1 cellular context compared by ENCODE assay signal in the genomic region with DNA sequence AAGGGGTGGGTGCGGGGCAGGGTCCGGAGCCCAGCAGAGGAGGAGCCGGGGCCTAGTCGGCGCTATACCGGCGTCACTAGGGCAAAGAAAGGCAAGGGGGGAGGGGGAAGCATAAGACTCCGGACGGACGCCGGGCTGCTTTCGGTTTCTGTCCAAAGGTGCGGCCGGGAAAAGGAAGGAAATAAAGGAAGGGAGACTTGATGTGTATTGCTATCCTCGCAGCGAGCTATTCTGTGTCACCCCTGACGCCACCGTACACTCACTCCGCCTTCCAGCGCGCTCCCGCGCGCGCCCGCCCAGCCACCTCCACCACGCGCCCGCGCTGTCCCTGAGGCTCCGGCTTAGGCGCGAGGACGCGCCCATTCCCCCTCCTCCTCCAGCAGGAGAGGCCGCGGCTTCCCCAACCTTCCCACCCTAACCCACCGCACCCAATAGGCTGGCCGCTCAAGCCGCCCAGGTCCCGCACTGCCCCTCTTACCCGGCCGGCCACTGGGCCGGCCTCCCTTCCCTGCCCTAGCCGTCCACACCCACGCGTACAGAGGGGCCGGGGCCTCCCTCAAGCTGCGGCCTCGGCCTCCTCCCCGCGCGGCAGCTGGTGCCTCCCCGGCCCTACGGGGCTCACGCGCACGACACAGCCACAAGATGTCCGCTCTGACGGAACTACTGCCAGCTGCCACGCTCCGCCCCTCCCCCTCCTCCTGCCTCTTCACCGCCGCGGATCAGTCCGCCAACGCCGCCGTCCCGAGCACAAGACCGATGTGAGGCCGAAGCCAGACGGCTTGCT.
TF ChIP-seq lines count a peak whose summit lies in the region.

A gene (minus strand): TSS at position 662 of the 784 bp plus-strand sequence. CDS start 1,043 bp downstream, outside the sequence.

TF ChIP-seq in GM12878, 131 proteins besides CTCF, POLR2A, EP300 and RAD21 (continued from another document):
- TF ChIP-seq, protein P1, sequence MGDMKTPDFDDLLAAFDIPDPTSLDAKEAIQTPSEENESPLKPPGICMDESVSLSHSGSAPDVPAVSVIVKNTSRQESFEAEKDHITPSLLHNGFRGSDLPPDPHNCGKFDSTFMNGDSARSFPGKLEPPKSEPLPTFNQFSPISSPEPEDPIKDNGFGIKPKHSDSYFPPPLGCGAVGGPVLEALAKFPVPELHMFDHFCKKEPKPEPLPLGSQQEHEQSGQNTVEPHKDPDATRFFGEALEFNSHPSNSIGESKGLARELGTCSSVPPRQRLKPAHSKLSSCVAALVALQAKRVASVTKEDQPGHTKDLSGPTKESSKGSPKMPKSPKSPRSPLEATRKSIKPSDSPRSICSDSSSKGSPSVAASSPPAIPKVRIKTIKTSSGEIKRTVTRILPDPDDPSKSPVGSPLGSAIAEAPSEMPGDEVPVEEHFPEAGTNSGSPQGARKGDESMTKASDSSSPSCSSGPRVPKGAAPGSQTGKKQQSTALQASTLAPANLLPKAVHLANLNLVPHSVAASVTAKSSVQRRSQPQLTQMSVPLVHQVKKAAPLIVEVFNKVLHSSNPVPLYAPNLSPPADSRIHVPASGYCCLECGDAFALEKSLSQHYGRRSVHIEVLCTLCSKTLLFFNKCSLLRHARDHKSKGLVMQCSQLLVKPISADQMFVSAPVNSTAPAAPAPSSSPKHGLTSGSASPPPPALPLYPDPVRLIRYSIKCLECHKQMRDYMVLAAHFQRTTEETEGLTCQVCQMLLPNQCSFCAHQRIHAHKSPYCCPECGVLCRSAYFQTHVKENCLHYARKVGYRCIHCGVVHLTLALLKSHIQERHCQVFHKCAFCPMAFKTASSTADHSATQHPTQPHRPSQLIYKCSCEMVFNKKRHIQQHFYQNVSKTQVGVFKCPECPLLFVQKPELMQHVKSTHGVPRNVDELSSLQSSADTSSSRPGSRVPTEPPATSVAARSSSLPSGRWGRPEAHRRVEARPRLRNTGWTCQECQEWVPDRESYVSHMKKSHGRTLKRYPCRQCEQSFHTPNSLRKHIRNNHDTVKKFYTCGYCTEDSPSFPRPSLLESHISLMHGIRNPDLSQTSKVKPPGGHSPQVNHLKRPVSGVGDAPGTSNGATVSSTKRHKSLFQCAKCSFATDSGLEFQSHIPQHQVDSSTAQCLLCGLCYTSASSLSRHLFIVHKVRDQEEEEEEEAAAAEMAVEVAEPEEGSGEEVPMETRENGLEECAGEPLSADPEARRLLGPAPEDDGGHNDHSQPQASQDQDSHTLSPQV (IDR thresholded peaks at IDR 0.05): no peak
- TF ChIP-seq, protein P2, sequence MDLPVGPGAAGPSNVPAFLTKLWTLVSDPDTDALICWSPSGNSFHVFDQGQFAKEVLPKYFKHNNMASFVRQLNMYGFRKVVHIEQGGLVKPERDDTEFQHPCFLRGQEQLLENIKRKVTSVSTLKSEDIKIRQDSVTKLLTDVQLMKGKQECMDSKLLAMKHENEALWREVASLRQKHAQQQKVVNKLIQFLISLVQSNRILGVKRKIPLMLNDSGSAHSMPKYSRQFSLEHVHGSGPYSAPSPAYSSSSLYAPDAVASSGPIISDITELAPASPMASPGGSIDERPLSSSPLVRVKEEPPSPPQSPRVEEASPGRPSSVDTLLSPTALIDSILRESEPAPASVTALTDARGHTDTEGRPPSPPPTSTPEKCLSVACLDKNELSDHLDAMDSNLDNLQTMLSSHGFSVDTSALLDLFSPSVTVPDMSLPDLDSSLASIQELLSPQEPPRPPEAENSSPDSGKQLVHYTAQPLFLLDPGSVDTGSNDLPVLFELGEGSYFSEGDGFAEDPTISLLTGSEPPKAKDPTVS (IDR thresholded peaks at IDR 0.05; ENCODE audit: low read depth, low read length): no peak; the same call in 1 of the 2 replicates
- TF ChIP-seq POLR2AphosphoS2 (IDR thresholded peaks at IDR 0.05; ENCODE audit: low read depth, low read length): peak; percentile 48; the same call in 1 of the 2 replicates
- peak; percentile 95 for TF ChIP-seq YY1 (IDR thresholded peaks at IDR 0.05; ENCODE audit: low read depth, low read length)
- no peak for TF ChIP-seq NRF1 (conservative IDR thresholded peaks at IDR 0.05; ENCODE audit: low read depth, low read length)
- peak; percentile 51; the same call in 1 of the 2 replicates for TF ChIP-seq ZNF217 (IDR thresholded peaks at IDR 0.05)
- no peak for TF ChIP-seq BRCA1 (IDR thresholded peaks at IDR 0.05; ENCODE audit: low read depth, low read length)
- peak in 1 of 2 experiments; percentile 84; a peak in 2 of 4 replicates for TF ChIP-seq ETV6 (conservative IDR thresholded peaks at IDR 0.05 in 1 of 2, IDR thresholded peaks at IDR 0.05 in 1 of 2; ENCODE audit: borderline replicate concordance in 1 of 2, low read depth in 1 of 2)
- TF ChIP-seq, protein P3, sequence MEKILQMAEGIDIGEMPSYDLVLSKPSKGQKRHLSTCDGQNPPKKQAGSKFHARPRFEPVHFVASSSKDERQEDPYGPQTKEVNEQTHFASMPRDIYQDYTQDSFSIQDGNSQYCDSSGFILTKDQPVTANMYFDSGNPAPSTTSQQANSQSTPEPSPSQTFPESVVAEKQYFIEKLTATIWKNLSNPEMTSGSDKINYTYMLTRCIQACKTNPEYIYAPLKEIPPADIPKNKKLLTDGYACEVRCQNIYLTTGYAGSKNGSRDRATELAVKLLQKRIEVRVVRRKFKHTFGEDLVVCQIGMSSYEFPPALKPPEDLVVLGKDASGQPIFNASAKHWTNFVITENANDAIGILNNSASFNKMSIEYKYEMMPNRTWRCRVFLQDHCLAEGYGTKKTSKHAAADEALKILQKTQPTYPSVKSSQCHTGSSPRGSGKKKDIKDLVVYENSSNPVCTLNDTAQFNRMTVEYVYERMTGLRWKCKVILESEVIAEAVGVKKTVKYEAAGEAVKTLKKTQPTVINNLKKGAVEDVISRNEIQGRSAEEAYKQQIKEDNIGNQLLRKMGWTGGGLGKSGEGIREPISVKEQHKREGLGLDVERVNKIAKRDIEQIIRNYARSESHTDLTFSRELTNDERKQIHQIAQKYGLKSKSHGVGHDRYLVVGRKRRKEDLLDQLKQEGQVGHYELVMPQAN (conservative IDR thresholded peaks at IDR 0.05): peak; percentile 89
- TF ChIP-seq SMAD5 (IDR thresholded peaks at IDR 0.05; ENCODE audit: low read depth): peak; percentile 95
- TF ChIP-seq JUND (IDR thresholded peaks at IDR 0.05; ENCODE audit: low read depth, low read length): no peak
- TF ChIP-seq, protein P4, sequence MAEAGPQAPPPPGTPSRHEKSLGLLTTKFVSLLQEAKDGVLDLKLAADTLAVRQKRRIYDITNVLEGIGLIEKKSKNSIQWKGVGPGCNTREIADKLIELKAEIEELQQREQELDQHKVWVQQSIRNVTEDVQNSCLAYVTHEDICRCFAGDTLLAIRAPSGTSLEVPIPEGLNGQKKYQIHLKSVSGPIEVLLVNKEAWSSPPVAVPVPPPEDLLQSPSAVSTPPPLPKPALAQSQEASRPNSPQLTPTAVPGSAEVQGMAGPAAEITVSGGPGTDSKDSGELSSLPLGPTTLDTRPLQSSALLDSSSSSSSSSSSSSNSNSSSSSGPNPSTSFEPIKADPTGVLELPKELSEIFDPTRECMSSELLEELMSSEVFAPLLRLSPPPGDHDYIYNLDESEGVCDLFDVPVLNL (IDR thresholded peaks at IDR 0.05; ENCODE audit: low read depth, low read length): no peak
- TF ChIP-seq LARP7 (IDR thresholded peaks at IDR 0.05): peak; percentile 99
- TF ChIP-seq, protein P5, sequence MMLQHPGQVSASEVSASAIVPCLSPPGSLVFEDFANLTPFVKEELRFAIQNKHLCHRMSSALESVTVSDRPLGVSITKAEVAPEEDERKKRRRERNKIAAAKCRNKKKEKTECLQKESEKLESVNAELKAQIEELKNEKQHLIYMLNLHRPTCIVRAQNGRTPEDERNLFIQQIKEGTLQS (IDR thresholded peaks at IDR 0.05; ENCODE audit: borderline replicate concordance, extremely low read depth, low read depth, low read length): no peak
- 0 out of 2 replicates have a peak, but pooled peaks have one; percentile 11 for TF ChIP-seq SMC3 (IDR thresholded peaks at IDR 0.05; ENCODE audit: borderline replicate concordance, low read length)
- no peak; the same call in 1 of the 2 replicates for TF ChIP-seq PAX5 (IDR thresholded peaks at IDR 0.05; ENCODE audit: borderline replicate concordance, low read depth, low read length)
- no peak for TF ChIP-seq EED (IDR thresholded peaks at IDR 0.05; ENCODE audit: low read depth)
